Comparison of ENCODE assay signal across 33 cellular contexts in the genomic region with DNA sequence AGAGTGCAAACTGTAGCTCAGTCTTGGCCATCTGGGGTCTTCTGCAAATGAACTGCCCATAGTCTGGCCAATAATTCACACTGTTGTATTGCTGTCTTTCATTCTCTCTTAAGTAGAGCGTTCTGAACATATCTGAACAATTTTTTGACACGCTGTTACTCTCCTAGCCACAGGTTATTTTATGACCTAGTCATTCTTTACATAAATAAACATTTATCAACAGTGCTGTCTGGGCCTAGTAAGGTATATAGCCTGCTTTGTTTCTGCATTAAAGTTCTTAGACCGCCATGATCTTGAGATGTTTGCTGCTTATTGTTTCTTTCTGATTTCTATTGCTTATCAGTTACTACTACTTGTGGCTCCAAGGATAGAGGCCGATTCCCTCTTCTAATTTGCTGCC.
DNase-seq lines count a peak whose midpoint lies in the region; ATAC-seq, FAIRE-seq and TF ChIP-seq lines count a peak whose summit lies in the region.
"Had no signal": no experiment of that assay in that cellular context is flagged by ENCODE, and none has a peak within 500 bp of the region (broad histone marks: within the 10 kb centered on the region; RNA-seq: fewer than 3 reads in every experiment).

No MANE protein-coding gene starts in this region.

- TF ChIP-seq CTCF in HCT116 (IDR thresholded peaks at IDR 0.05 in 2 of 3, conservative IDR thresholded peaks at IDR 0.05 in 1 of 3; ENCODE audit: borderline replicate concordance in 1 of 3, insufficient read depth in 1 of 3, low read depth in 2 of 3, low read length in 2 of 3) = no peak
- no peak for TF ChIP-seq CTCF in astrocyte (IDR thresholded peaks at IDR 0.05; ENCODE audit: insufficient read depth, low read depth, low read length)
- TF ChIP-seq CTCF in lower lobe of right lung (IDR thresholded peaks at IDR 0.05) = no peak
- TF ChIP-seq CTCF in vagina (IDR thresholded peaks at IDR 0.05) = no peak

- no peaks in the 10 kb centered on the region for H3K27me3 ChIP-seq in HCT116 (ENCODE audit: insufficient read depth, low read length)
- no peaks in the 10 kb centered on the region for H3K27me3 ChIP-seq in astrocyte (ENCODE audit: insufficient read depth, low read length)
- H3K27me3 ChIP-seq in lower lobe of right lung (ENCODE audit: low read depth) = no peaks in the 10 kb centered on the region
- H3K27me3 ChIP-seq in thymus (ENCODE audit: control insufficient read depth, insufficient read depth) = no peaks in the 10 kb centered on the region
- no peaks in the 10 kb centered on the region for H3K27me3 ChIP-seq in vagina
- H3K27me3 ChIP-seq: ascending aorta, esophagus squamous epithelium, gastrocnemius medialis, right lobe of liver had no signal

- H2AFZ ChIP-seq in HCT116 (ENCODE audit: low read depth, low read length, poor library complexity, severe bottlenecking) = no peak overlapping the region
- H2AFZ ChIP-seq in astrocyte (ENCODE audit: low read depth, low read length) = no peak overlapping the region
- H2AFZ ChIP-seq: GM23248, parathyroid adenoma had no signal

- no peak for TF ChIP-seq POLR2A in HCT116 (IDR thresholded peaks at IDR 0.05; ENCODE audit: borderline replicate concordance, extremely low read depth, insufficient read depth, insufficient read length)
- TF ChIP-seq POLR2A in vagina (IDR thresholded peaks at IDR 0.05) = no peak

- peaks cover 38% of the 10 kb centered on the region for H3K4me1 Mint-ChIP-seq in astrocyte (ENCODE audit: low read depth, unreplicated experiment)
- H3K4me1 Mint-ChIP-seq: CD14-positive monocyte had no signal

- no peak overlapping the region; the same call in 1 of the 2 replicates for H3K9ac ChIP-seq in HCT116 (ENCODE audit: low read length)
- no peak overlapping the region for H3K9ac ChIP-seq in astrocyte (ENCODE audit: low read length)
- H3K9ac ChIP-seq: GM23248, KMS-11, parathyroid adenoma had no signal

- H3K4me1 ChIP-seq in HCT116 (ENCODE audit: control insufficient read depth in 1 of 2, insufficient read depth in 2 of 2, low read length in 2 of 2) (peaks cover 50 to 56% of the 10 kb centered on the region in 2 experiments), astrocyte (ENCODE audit: insufficient read depth, low read length) (peaks cover 27% of the 10 kb centered on the region), lower lobe of right lung (peaks cover 35% of the 10 kb centered on the region), thymus (ENCODE audit: control insufficient read depth, insufficient read depth, low read length) (no peaks in the 10 kb centered on the region), vagina (peaks cover 9% of the 10 kb centered on the region)
- H3K4me1 ChIP-seq: ascending aorta, parathyroid adenoma, right lobe of liver had no signal

- no peaks in the 10 kb centered on the region for H3K9me3 ChIP-seq in HCT116 (ENCODE audit: control insufficient read depth in 1 of 2, insufficient read depth in 1 of 2, low read depth in 1 of 2, low read length in 2 of 2)
- no peaks in the 10 kb centered on the region for H3K9me3 ChIP-seq in astrocyte (ENCODE audit: insufficient read depth, low read depth, low read length)
- H3K9me3 ChIP-seq in lower lobe of right lung = no peaks in the 10 kb centered on the region
- H3K9me3 ChIP-seq in thymus (ENCODE audit: control insufficient read depth) = no peaks in the 10 kb centered on the region
- no peaks in the 10 kb centered on the region for H3K9me3 ChIP-seq in vagina
- H3K9me3 ChIP-seq: ascending aorta, esophagus squamous epithelium, gastrocnemius medialis, right lobe of liver had no signal

- peak overlapping the region in 1 of 2 experiments; percentile 16; a peak in 2 of 4 replicates for H3K4me3 ChIP-seq in HCT116 (replicated peaks in 1 of 2; ENCODE audit: low read depth in 1 of 2, low read length in 2 of 2)
- H3K4me3 ChIP-seq in astrocyte (ENCODE audit: insufficient read depth, low read depth, low read length) = no peak overlapping the region
- H3K4me3 ChIP-seq in lower lobe of right lung = no peak overlapping the region
- no peak overlapping the region for H3K4me3 ChIP-seq in thymus (ENCODE audit: low read length)
- no peak overlapping the region for H3K4me3 ChIP-seq in vagina
- H3K4me3 ChIP-seq: ascending aorta, esophagus squamous epithelium, gastrocnemius medialis, GM23248, right lobe of liver had no signal

- peaks cover 2% of the 10 kb centered on the region for H3K36me3 Mint-ChIP-seq in astrocyte (ENCODE audit: low read depth, unreplicated experiment)
- H3K36me3 Mint-ChIP-seq: activated naive CD8-positive, alpha-beta T cell treated with anti-CD3 and anti-CD28 coated beads, Interleukin-2, amount 10 ng/mL, durations not matched to agents 7 days and 5 days; CD14-positive monocyte; immature natural killer cell; stimulated activated effector memory CD8-positive, alpha-beta T cell treated with anti-CD3 and anti-CD28 coated beads, Interleukin-12 subunit alpha, Interleukin-12 subunit beta, amount 100 ng/mL, for 72 hours had no signal

- ATAC-seq in HCT116 = peak; percentile 34
- ATAC-seq in lower lobe of right lung = peak in 1 of 2 donors; percentile 41
- no peak for ATAC-seq in GM18868 (IDR thresholded peaks at IDR 0.05; ENCODE audit: unreplicated experiment)
- ATAC-seq: gastrocnemius medialis; right lobe of liver; stimulated activated effector memory CD8-positive, alpha-beta T cell treated with anti-CD3 and anti-CD28 coated beads, Interleukin-12 subunit alpha, Interleukin-12 subunit beta, amount 100 ng/mL, for 72 hours had no signal

- H3K4me2 ChIP-seq in HCT116 (ENCODE audit: low read length) = peak overlapping the region; percentile 69
- H3K4me2 ChIP-seq in astrocyte (ENCODE audit: low read length) = no peak overlapping the region

- no TSS peak for BruUV-seq in HCT116 (replicated peaks; lab: Mats Ljungman, UMichigan)

- H3K4me3 Mint-ChIP-seq in astrocyte (ENCODE audit: unreplicated experiment) = no peak overlapping the region
- H3K4me3 Mint-ChIP-seq: activated naive CD8-positive, alpha-beta T cell treated with anti-CD3 and anti-CD28 coated beads, Interleukin-2, amount 10 ng/mL, durations not matched to agents 7 days and 5 days; CD14-positive monocyte; dendritic cell treated with granulocyte-macrophage colony-stimulating factor and Interleukin-4, amounts not matched to agents 40 ng/mL and 50 ng/mL, for 4 days; endodermal cell; HFFc6; immature natural killer cell; neural crest cell; stimulated activated effector memory CD8-positive, alpha-beta T cell treated with anti-CD3 and anti-CD28 coated beads, Interleukin-12 subunit alpha, Interleukin-12 subunit beta, amount 100 ng/mL, for 72 hours; T-helper 2 cell treated with Interferon-gamma antibody and Interleukin-4, amounts not matched to agents 5 μg/mL and 100 μg/mL, for 36 hours had no signal

- H3K9me3 Mint-ChIP-seq in astrocyte (ENCODE audit: unreplicated experiment) = no peaks in the 10 kb centered on the region
- H3K9me3 Mint-ChIP-seq: activated naive CD8-positive, alpha-beta T cell treated with anti-CD3 and anti-CD28 coated beads, Interleukin-2, amount 10 ng/mL, durations not matched to agents 7 days and 5 days; dendritic cell treated with granulocyte-macrophage colony-stimulating factor and Interleukin-4, amounts not matched to agents 40 ng/mL and 50 ng/mL, for 4 days; endodermal cell; HFFc6; immature natural killer cell; neural crest cell; stimulated activated effector memory CD8-positive, alpha-beta T cell treated with anti-CD3 and anti-CD28 coated beads, Interleukin-12 subunit alpha, Interleukin-12 subunit beta, amount 100 ng/mL, for 72 hours; T-helper 2 cell treated with Interferon-gamma antibody and Interleukin-4, amounts not matched to agents 5 μg/mL and 100 μg/mL, for 36 hours had no signal

- CTCF ChIA-PET in HCT116 (lab: Charles Lee) = no interaction called here

- H3K27me3 Mint-ChIP-seq in astrocyte (ENCODE audit: low read depth, unreplicated experiment) = no peaks in the 10 kb centered on the region
- H3K27me3 Mint-ChIP-seq: dendritic cell treated with granulocyte-macrophage colony-stimulating factor and Interleukin-4, amounts not matched to agents 40 ng/mL and 50 ng/mL, for 4 days had no signal

- H3K27ac Mint-ChIP-seq in astrocyte (ENCODE audit: unreplicated experiment) = peak overlapping the region; percentile 13
- H3K27ac Mint-ChIP-seq: activated naive CD8-positive, alpha-beta T cell treated with anti-CD3 and anti-CD28 coated beads, Interleukin-2, amount 10 ng/mL, durations not matched to agents 7 days and 5 days; CD14-positive monocyte; dendritic cell treated with granulocyte-macrophage colony-stimulating factor and Interleukin-4, amounts not matched to agents 40 ng/mL and 50 ng/mL, for 4 days; endodermal cell; HFFc6; immature natural killer cell; stimulated activated effector memory CD8-positive, alpha-beta T cell treated with anti-CD3 and anti-CD28 coated beads, Interleukin-12 subunit alpha, Interleukin-12 subunit beta, amount 100 ng/mL, for 72 hours; T-helper 2 cell treated with Interferon-gamma antibody and Interleukin-4, amounts not matched to agents 5 μg/mL and 100 μg/mL, for 36 hours had no signal

- RAD21 ChIA-PET in HCT116 (lab: Charles Lee; ENCODE audit: low non-redundant PET in 1 of 2, low total read pairs in 2 of 2, uncharacterized antibody in 2 of 2, unreplicated experiment in 2 of 2) = no interaction called here

- intact Hi-C loops in HCT116 (cut with micrococcal nuclease) = no loop called here
- intact Hi-C loops in lower lobe of right lung (cut with DNase I) = no loop called here
- intact Hi-C loops in vagina (cut with DNase I) = no loop called here

- no peak for TF ChIP-seq RAD21 in HCT116 (IDR thresholded peaks at IDR 0.05; ENCODE audit: low read depth)

- H3K27ac ChIP-seq in HCT116 (ENCODE audit: low read depth, low read length) (peak overlapping the region; percentile 47), astrocyte (ENCODE audit: low read depth, low read length) (no peak overlapping the region), lower lobe of right lung (peak overlapping the region; percentile 67), thymus (ENCODE audit: low read depth) (peak overlapping the region; percentile 70), vagina (no peak overlapping the region)
- H3K27ac ChIP-seq: ascending aorta, GM23248, KMS-11, parathyroid adenoma, right lobe of liver, VCaP had no signal

- H3K79me2 ChIP-seq in HCT116 (ENCODE audit: insufficient read depth, low read length) (no peaks in the 10 kb centered on the region), astrocyte (ENCODE audit: insufficient read depth, low read length) (peaks cover 81% of the 10 kb centered on the region)
- H3K79me2 ChIP-seq: parathyroid adenoma had no signal

- WGBS in thymus = 95% methylated on average over 4 of the region's 4 CpGs

- no peak for FAIRE-seq in astrocyte (lab: Jason Lieb, UNC)

- POLR2A ChIA-PET in HCT116 (lab: Charles Lee) = no interaction called here

- no peaks in the 10 kb centered on the region for H4K20me1 ChIP-seq in HCT116 (ENCODE audit: insufficient read depth)
- peaks cover 69% of the 10 kb centered on the region for H4K20me1 ChIP-seq in astrocyte (ENCODE audit: insufficient read depth, low read length)

- no peaks in the 10 kb centered on the region for H3K9me2 ChIP-seq in HCT116 (ENCODE audit: insufficient read depth)

- no peak for DNase-seq in HCT116 (ENCODE audit: low read depth, low spot score)
- no peak for DNase-seq in astrocyte (ENCODE audit: low read depth)
- no peak for DNase-seq in lower lobe of right lung
- DNase-seq in activated naive CD4-positive, alpha-beta T cell (lab: John Stamatoyannopoulos, UW) = no peak
- DNase-seq in vagina (ENCODE audit: extremely low spot score in 2 of 2) = no peak
- DNase-seq: activated CD4-positive, alpha-beta T cell treated with anti-CD3 and anti-CD28 coated beads for 48 hours; activated CD8-positive, alpha-beta memory T cell treated with anti-CD3 and anti-CD28 coated beads for 24 hours; activated effector memory CD4-positive, alpha-beta T cell treated with Interleukin-2 at 50 U/mL for 16 hours; activated naive CD8-positive, alpha-beta T cell treated with anti-CD3 and anti-CD28 coated beads, Interleukin-2, amount 10 ng/mL, durations not matched to agents 7 days and 5 days; central memory CD4-positive, alpha-beta T cell; endodermal cell; esophagus squamous epithelium; gastrocnemius medialis; GM23248; HFFc6; hypothalamus; immature natural killer cell; NCI-H1417 treated with DMSO at 0.1 percent for 48 hours; NCI-H446; NCI-H82; right lobe of liver; stimulated activated CD4-positive, alpha-beta T cell treated with anti-CD3 and anti-CD28 coated beads, Interleukin-4, amount 100 ng/mL, for 24 hours had no signal

- H3K36me3 ChIP-seq in HCT116 (ENCODE audit: control insufficient read depth in 1 of 2, insufficient read depth in 2 of 2, low read length in 2 of 2) (no peaks in the 10 kb centered on the region), astrocyte (ENCODE audit: insufficient read depth, low read length) (no peaks in the 10 kb centered on the region), lower lobe of right lung (no peaks in the 10 kb centered on the region), thymus (ENCODE audit: control insufficient read depth, insufficient read depth) (no peaks in the 10 kb centered on the region), vagina (no peaks in the 10 kb centered on the region)
- H3K36me3 ChIP-seq: ascending aorta, esophagus squamous epithelium, gastrocnemius medialis, right lobe of liver had no signal

Comparison
In these comparisons a context has a peak if more than half of its experiments do, and no peak if none do; other contexts are left out.
1. H3K27ac ChIP-seq: peak in HCT116 (single experiment), lower lobe of right lung (single experiment) and thymus (single experiment); none in astrocyte (single experiment) and vagina (single experiment).